7 cellular contexts compared by ENCODE assay signal in the genomic region with DNA sequence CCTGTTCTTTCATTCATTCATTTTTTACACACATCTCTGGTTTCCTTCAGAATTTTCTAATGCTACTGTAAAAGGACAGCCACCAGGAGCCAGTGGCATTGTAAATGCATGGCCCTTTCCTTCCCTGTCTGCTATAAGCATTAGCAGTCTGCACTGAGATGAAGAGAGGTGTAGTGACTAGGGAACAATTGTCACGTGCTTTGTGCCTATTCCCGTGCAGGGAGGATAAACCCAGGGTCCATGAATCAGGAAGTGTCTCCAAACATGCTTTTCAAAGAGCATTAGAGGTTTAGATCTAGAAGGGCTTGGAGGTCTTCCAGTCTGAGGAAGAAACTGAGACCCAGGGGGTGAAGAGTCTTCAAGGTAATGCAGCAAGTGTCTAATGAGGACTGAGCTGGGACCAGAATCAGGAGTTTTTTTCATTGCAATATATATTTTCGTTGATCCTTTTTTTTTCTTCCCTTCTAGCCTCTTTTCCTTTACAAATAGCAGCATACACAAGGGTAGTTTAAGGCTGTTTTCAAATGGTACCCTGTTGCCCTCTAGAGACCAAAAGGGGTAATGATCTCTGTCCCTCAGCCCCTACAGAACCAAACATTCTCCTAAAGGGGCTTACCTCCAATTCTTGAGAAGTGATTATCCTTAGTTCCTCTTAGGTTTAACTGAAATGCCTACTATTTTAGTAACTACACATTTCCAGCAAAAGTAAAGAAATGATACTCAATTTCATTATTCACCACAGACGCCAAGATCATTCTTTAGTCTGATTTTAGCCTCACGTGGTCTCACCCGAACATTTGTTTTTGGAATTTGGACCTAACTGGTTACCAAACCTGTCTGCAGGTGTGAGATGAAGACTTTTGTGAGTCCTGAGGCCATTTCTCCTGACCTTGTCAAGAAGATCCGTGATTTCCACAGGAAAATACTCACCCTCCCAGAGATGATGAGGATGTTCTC. TPM values are rescaled to one million over a fixed set of nuclear protein-coding genes. Genes with fewer than 3 reads are reported as not detected.
DNase-seq lines count a peak whose midpoint lies in the region; ATAC-seq, FAIRE-seq and TF ChIP-seq lines count a peak whose summit lies in the region.

No MANE protein-coding gene starts in this region.

- H2BK20ac ChIP-seq in H1 (ENCODE audit: low read length), result no peak overlapping the region

- H3K4me2 ChIP-seq in H1 (ENCODE audit: insufficient read depth in 1 of 2, low read depth in 2 of 2, low read length in 2 of 2) (no peak overlapping the region), mesendoderm (ENCODE audit: low read length) (no peak overlapping the region)

- H3K14ac ChIP-seq in H1 (ENCODE audit: insufficient read length), result no peak overlapping the region

- TF ChIP-seq CTCF in H1 (IDR thresholded peaks at IDR 0.05; ENCODE audit: control extremely low read depth in 1 of 3, insufficient read depth in 1 of 3, low read depth in 1 of 3, low read length in 3 of 3), result peak in 2 of 3 experiments; percentile 68 to 81; a peak in 3 of 4 replicates

- no peaks in the 10 kb centered on the region for H4K20me1 ChIP-seq in H1 (replicated peaks in 1 of 2; ENCODE audit: control insufficient read depth in 1 of 2, insufficient read depth in 2 of 2, low read length in 2 of 2)

- POLR2A ChIA-PET in H1 (lab: Charles Lee; ENCODE audit: partially characterized antibody), result no interaction called here

- no peaks in the 10 kb centered on the region for H3K9me3 ChIP-seq in H1 (ENCODE audit: insufficient read depth in 2 of 2, low read depth in 1 of 2, low read length in 1 of 2)

- no peak overlapping the region for H4K91ac ChIP-seq in H1 (replicated peaks; ENCODE audit: insufficient read length, low read length)

- no peak overlapping the region for H4K8ac ChIP-seq in H1 (ENCODE audit: extremely low read depth, insufficient read depth, low read length)
- no peak overlapping the region for H4K8ac ChIP-seq in mesendoderm (ENCODE audit: low read depth, low read length)

- no peak overlapping the region for H2BK120ac ChIP-seq in H1 (replicated peaks; ENCODE audit: low read depth, low read length)
- no peak overlapping the region for H2BK120ac ChIP-seq in mesendoderm (ENCODE audit: low read depth, low read length)

- H3K23ac ChIP-seq in H1 (ENCODE audit: insufficient read length) (no peak overlapping the region), mesendoderm (ENCODE audit: low read length) (no peak overlapping the region)

- TF ChIP-seq EP300 in H1 (IDR thresholded peaks at IDR 0.05; ENCODE audit: borderline replicate concordance in 1 of 2, low read depth in 2 of 2, low read length in 2 of 2), result no peak

- H2BK15ac ChIP-seq in H1 (ENCODE audit: low read length) (no peak overlapping the region), mesendoderm (replicated peaks; ENCODE audit: low read depth) (no peak overlapping the region)

- H3K27ac ChIP-seq in H1 (ENCODE audit: low read depth, low read length) (no peak overlapping the region), mesendoderm (ENCODE audit: low read depth, low read length) (no peak overlapping the region)

- H2BK5ac ChIP-seq in H1 (ENCODE audit: low read depth, low read length), result no peak overlapping the region
- no peak overlapping the region for H2BK5ac ChIP-seq in mesendoderm (ENCODE audit: low read length)

- ATAC-seq in HG03196 (IDR thresholded peaks at IDR 0.05; ENCODE audit: unreplicated experiment), result no peak

- H3K56ac ChIP-seq in H1 (replicated peaks; ENCODE audit: insufficient read length, low read depth, low read length), result no peak overlapping the region
- no peak overlapping the region for H3K56ac ChIP-seq in mesendoderm (ENCODE audit: low read length)

- 31% methylated on average over 7 of the region's 7 CpGs; no CpG with 5 or more reads in 1 of the 2 experiments for WGBS in H1 (ENCODE audit: extremely low coverage in 1 of 2, insufficient coverage in 1 of 2, insufficient read length in 1 of 2, insufficient replicate concordance in 2 of 2, low coverage in 1 of 2, low lambda C conversion rate in 2 of 2, missing lambda C conversion rate in 1 of 2), 2 experiments
- WGBS in mesendoderm (ENCODE audit: extremely low coverage, insufficient coverage, low lambda C conversion rate), result no CpG with 5 or more reads among the region's 7 CpGs

- H3K4ac ChIP-seq in H1 (replicated peaks; ENCODE audit: insufficient read length, low read depth, low read length) (no peak overlapping the region), mesendoderm (ENCODE audit: low read depth, low read length) (no peak overlapping the region)

- TF ChIP-seq POLR2A in H1 (IDR thresholded peaks at IDR 0.05; ENCODE audit: control extremely low read depth in 1 of 2, low read depth in 2 of 2, low read length in 2 of 2), result no peak

- H3K4me1 ChIP-seq in H1 (replicated peaks in 1 of 4; ENCODE audit: control insufficient read depth in 3 of 4, insufficient read depth in 4 of 4, low read length in 3 of 4) (peaks cover 0 to 4% (median 3%) of the 10 kb centered on the region in 4 experiments; a peak in 4 of 7 replicates), mesendoderm (ENCODE audit: control insufficient read depth, low read depth, low read length) (no peaks in the 10 kb centered on the region)

- H3K9ac ChIP-seq in H1 (replicated peaks in 1 of 4; ENCODE audit: extremely low read depth in 1 of 4, low read depth in 3 of 4, low read length in 3 of 4) (no peak overlapping the region), mesendoderm (ENCODE audit: low read length) (no peak overlapping the region)

- DNase-seq in Daoy (ENCODE audit: low read depth) (peak; percentile 63), HPDE6-E6E7 (ENCODE audit: extremely low spot score) (peak; percentile 39), RCC 7860 (ENCODE audit: low spot score) (peak; percentile 49), H1 (ENCODE audit: low read depth in 1 of 2, low spot score in 2 of 2) (no peak), mesendoderm (peak; percentile 67), GOT3 (lab: John Stamatoyannopoulos, UW) (no peak)

- H3K18ac ChIP-seq in H1 (ENCODE audit: extremely low read depth, low read length) (no peak overlapping the region; the same call in 1 of the 2 replicates), mesendoderm (ENCODE audit: low read length) (no peak overlapping the region)

- H3K36me3 ChIP-seq in H1 (ENCODE audit: control insufficient read depth in 2 of 4, insufficient read depth in 4 of 4, low read length in 3 of 4) (no peaks in the 10 kb centered on the region), mesendoderm (ENCODE audit: control insufficient read depth, insufficient read depth, low read length) (no peaks in the 10 kb centered on the region)

- CTCF ChIA-PET in H1 (lab: Charles Lee; ENCODE audit: partially characterized antibody), result interaction anchor here (0.6 to 3.1 kb wide), 9 partner anchors 19 to 1137 kb away, joined by 3 to 22 read pairs (median 4); a partner anchor contains a TSS

- H3K79me2 ChIP-seq in H1 (ENCODE audit: control insufficient read depth in 1 of 2, insufficient read depth in 2 of 2, low read length in 2 of 2), result no peaks in the 10 kb centered on the region
- no peaks in the 10 kb centered on the region for H3K79me2 ChIP-seq in mesendoderm (ENCODE audit: control insufficient read depth, insufficient read depth, low read length)

- H2AK5ac ChIP-seq in H1 (ENCODE audit: low read depth, low read length) (no peak overlapping the region), mesendoderm (ENCODE audit: low read length) (no peak overlapping the region)

- peak; percentile 82 to 83 for TF ChIP-seq RAD21 in H1 (IDR thresholded peaks at IDR 0.05 in 1 of 2, conservative IDR thresholded peaks at IDR 0.05 in 1 of 2; ENCODE audit: low read depth in 2 of 2, low read length in 2 of 2)

- H3K23me2 ChIP-seq in H1 (ENCODE audit: low read depth, low read length), result peaks cover 4% of the 10 kb centered on the region; the same call in 1 of the 2 replicates

- no peak overlapping the region for H2BK12ac ChIP-seq in H1 (ENCODE audit: low read depth, low read length)

- FAIRE-seq in RCC 7860 (lab: Jason Lieb, UNC) (peak; percentile 62), H1 (lab: Jason Lieb, UNC) (peak; percentile 39)

- H4K5ac ChIP-seq in H1 (ENCODE audit: insufficient read length, low read depth, low read length) (no peak overlapping the region), mesendoderm (ENCODE audit: low read length) (no peak overlapping the region)

- H3K79me1 ChIP-seq in H1 (ENCODE audit: low read depth, low read length) (no peaks in the 10 kb centered on the region), mesendoderm (ENCODE audit: low read length) (no peaks in the 10 kb centered on the region)

- peaks cover 7 to 32% (median 26%) of the 10 kb centered on the region in 4 experiments for H3K27me3 ChIP-seq in H1 (replicated peaks in 1 of 4; ENCODE audit: control insufficient read depth in 3 of 4, extremely low read depth in 1 of 4, insufficient read depth in 3 of 4, low read length in 3 of 4)
- peaks cover 13% of the 10 kb centered on the region for H3K27me3 ChIP-seq in mesendoderm (ENCODE audit: insufficient read depth, low read length, poor library complexity)

- H3K4me3 ChIP-seq in H1 (ENCODE audit: extremely low read depth in 1 of 4, insufficient read depth in 2 of 4, low read depth in 3 of 4, low read length in 4 of 4) (no peak overlapping the region), mesendoderm (ENCODE audit: low read length) (no peak overlapping the region)

- peak overlapping the region; percentile 73 for H2AFZ ChIP-seq in H1 (ENCODE audit: low read length)

RNA-seq across cellular contexts. Expression of a gene that starts 6.6 kb away (rescaled TPM):
- total RNA-seq in Daoy (2014; rRNA removed; shearing (Covaris generic)), result 0.86 TPM in 1 of 2 replicates, not detected in the other
- total RNA-seq in H1 (2021; fragmentation: NEBNext Ultra II Directional; extraction: Animal tissue kit (Norgen Biotek cat#: 25700)), result 0.48 and 0.54 TPM in 2 replicates
- polyA plus RNA-seq in H1 (2011; rRNA removed), result 0.18 and 0.19 TPM in 2 replicates
- 0.30 TPM for polyA plus RNA-seq in H1 (2011; cell fraction: cytosol; rRNA removed)
- 0.31 TPM for polyA plus RNA-seq in H1 (2011; cell fraction: nucleus; rRNA removed)
- 0.09 to 0.20 TPM (median 0.13 TPM) in 3 of 4 replicates, not detected in the other for polyA plus RNA-seq in H1 (2012, experiment 1 of 2)
- polyA plus RNA-seq in H1 (2012, experiment 2 of 2), result 0.12 TPM
- 0.16 TPM for polyA plus RNA-seq in H1 (2013, experiment 1 of 2)
- 0.20 TPM for polyA plus RNA-seq in H1 (2013, experiment 2 of 2)
- polyA minus RNA-seq in H1 (2011; rRNA and poly(A)+ RNA removed), result 0.07 and 0.22 TPM in 2 replicates
- polyA minus RNA-seq in H1 (2011; cell fraction: cytosol; rRNA and poly(A)+ RNA removed), result not detected
- polyA minus RNA-seq in H1 (2011; cell fraction: nucleus; rRNA and poly(A)+ RNA removed), result 0.70 TPM
- 0.03 TPM for polyA plus RNA-seq in mesendoderm (2013, experiment 1 of 2)
- polyA plus RNA-seq in mesendoderm (2013, experiment 2 of 2), result 0.04 TPM

RNA-seq across cellular contexts. Expression of a gene that starts 8.9 kb away (rescaled TPM):
- total RNA-seq in Daoy (2014; rRNA removed; shearing (Covaris generic)), result not detected in 2 replicates
- not detected in 2 replicates for total RNA-seq in H1 (2021; fragmentation: NEBNext Ultra II Directional; extraction: Animal tissue kit (Norgen Biotek cat#: 25700))
- polyA plus RNA-seq in H1 (2011; rRNA removed), result 0.06 and 0.08 TPM in 2 replicates
- 0.12 TPM for polyA plus RNA-seq in H1 (2011; cell fraction: cytosol; rRNA removed)
- 0.07 TPM for polyA plus RNA-seq in H1 (2011; cell fraction: nucleus; rRNA removed)
- 0.05 to 0.09 TPM (median 0.06 TPM) in 3 of 4 replicates, not detected in the other for polyA plus RNA-seq in H1 (2012, experiment 1 of 2)
- polyA plus RNA-seq in H1 (2012, experiment 2 of 2), result not detected
- polyA plus RNA-seq in H1 (2013, experiment 1 of 2), result not detected
- polyA plus RNA-seq in H1 (2013, experiment 2 of 2), result 0.04 TPM
- polyA minus RNA-seq in H1 (2011; rRNA and poly(A)+ RNA removed), result 0.12 TPM in 1 of 2 replicates, not detected in the other
- polyA minus RNA-seq in H1 (2011; cell fraction: cytosol; rRNA and poly(A)+ RNA removed), result not detected
- not detected for polyA minus RNA-seq in H1 (2011; cell fraction: nucleus; rRNA and poly(A)+ RNA removed)
- 0.01 TPM for polyA plus RNA-seq in mesendoderm (2013, experiment 1 of 2)
- 0.01 TPM for polyA plus RNA-seq in mesendoderm (2013, experiment 2 of 2)

RNA-seq across cellular contexts. Expression of a gene that starts 34.0 kb away (rescaled TPM):
- total RNA-seq in Daoy (2014; rRNA removed; shearing (Covaris generic)), result not detected in 2 replicates
- total RNA-seq in H1 (2021; fragmentation: NEBNext Ultra II Directional; extraction: Animal tissue kit (Norgen Biotek cat#: 25700)), result not detected in 2 replicates
- not detected in 2 replicates for polyA plus RNA-seq in H1 (2011; rRNA removed)
- polyA plus RNA-seq in H1 (2011; cell fraction: cytosol; rRNA removed), result not detected
- polyA plus RNA-seq in H1 (2011; cell fraction: nucleus; rRNA removed), result not detected
- polyA plus RNA-seq in H1 (2012, experiment 1 of 2), result not detected in 4 replicates
- not detected for polyA plus RNA-seq in H1 (2012, experiment 2 of 2)
- not detected for polyA plus RNA-seq in H1 (2013, experiment 1 of 2)
- polyA plus RNA-seq in H1 (2013, experiment 2 of 2), result not detected
- not detected in 2 replicates for polyA minus RNA-seq in H1 (2011; rRNA and poly(A)+ RNA removed)
- polyA minus RNA-seq in H1 (2011; cell fraction: cytosol; rRNA and poly(A)+ RNA removed), result not detected
- not detected for polyA minus RNA-seq in H1 (2011; cell fraction: nucleus; rRNA and poly(A)+ RNA removed)
- polyA plus RNA-seq in mesendoderm (2013, experiment 1 of 2), result not detected
- polyA plus RNA-seq in mesendoderm (2013, experiment 2 of 2), result not detected

RNA-seq across cellular contexts. Expression of a gene that starts 43.3 kb away (rescaled TPM):
- 36.6 and 66.5 TPM in 2 replicates for total RNA-seq in Daoy (2014; rRNA removed; shearing (Covaris generic))
- 30.7 and 32.3 TPM in 2 replicates for total RNA-seq in H1 (2021; fragmentation: NEBNext Ultra II Directional; extraction: Animal tissue kit (Norgen Biotek cat#: 25700))
- 21.5 and 25.8 TPM in 2 replicates for polyA plus RNA-seq in H1 (2011; rRNA removed)
- polyA plus RNA-seq in H1 (2011; cell fraction: cytosol; rRNA removed), result 29.3 TPM
- 29.9 TPM for polyA plus RNA-seq in H1 (2011; cell fraction: nucleus; rRNA removed)
- 28.2 to 41.8 TPM (median 29.9 TPM) in 4 replicates for polyA plus RNA-seq in H1 (2012, experiment 1 of 2)
- 33.4 TPM for polyA plus RNA-seq in H1 (2012, experiment 2 of 2)
- polyA plus RNA-seq in H1 (2013, experiment 1 of 2), result 17.5 TPM
- 16.8 TPM for polyA plus RNA-seq in H1 (2013, experiment 2 of 2)
- polyA minus RNA-seq in H1 (2011; rRNA and poly(A)+ RNA removed), result 27.4 and 33.6 TPM in 2 replicates
- 14.1 TPM for polyA minus RNA-seq in H1 (2011; cell fraction: cytosol; rRNA and poly(A)+ RNA removed)
- polyA minus RNA-seq in H1 (2011; cell fraction: nucleus; rRNA and poly(A)+ RNA removed), result 21.9 TPM
- polyA plus RNA-seq in mesendoderm (2013, experiment 1 of 2), result 15.2 TPM
- polyA plus RNA-seq in mesendoderm (2013, experiment 2 of 2), result 16.0 TPM

RNA-seq across cellular contexts. Expression of a gene that starts 57.0 kb away (rescaled TPM):
- 0.11 TPM in 1 of 2 replicates, not detected in the other for total RNA-seq in Daoy (2014; rRNA removed; shearing (Covaris generic))
- total RNA-seq in H1 (2021; fragmentation: NEBNext Ultra II Directional; extraction: Animal tissue kit (Norgen Biotek cat#: 25700)), result not detected in 2 replicates
- polyA plus RNA-seq in H1 (2011; rRNA removed), result 0.08 TPM in 1 of 2 replicates, not detected in the other
- polyA plus RNA-seq in H1 (2011; cell fraction: cytosol; rRNA removed), result 0.06 TPM
- polyA plus RNA-seq in H1 (2011; cell fraction: nucleus; rRNA removed), result not detected
- polyA plus RNA-seq in H1 (2012, experiment 1 of 2), result 0.19 to 0.31 TPM in 2 of 4 replicates, not detected in the others
- not detected for polyA plus RNA-seq in H1 (2012, experiment 2 of 2)
- not detected for polyA plus RNA-seq in H1 (2013, experiment 1 of 2)
- polyA plus RNA-seq in H1 (2013, experiment 2 of 2), result 0.06 TPM
- polyA minus RNA-seq in H1 (2011; rRNA and poly(A)+ RNA removed), result not detected in 2 replicates
- not detected for polyA minus RNA-seq in H1 (2011; cell fraction: cytosol; rRNA and poly(A)+ RNA removed)
- polyA minus RNA-seq in H1 (2011; cell fraction: nucleus; rRNA and poly(A)+ RNA removed), result not detected
- not detected for polyA plus RNA-seq in mesendoderm (2013, experiment 1 of 2)
- not detected for polyA plus RNA-seq in mesendoderm (2013, experiment 2 of 2)

Comparison
In these comparisons a context has a peak if more than half of its experiments do, and no peak if none do; other contexts are left out.
1. DNase-seq: peak in Daoy (single experiment), HPDE6-E6E7 (single experiment), RCC 7860 (single experiment) and mesendoderm (single experiment); none in H1 (0 of 2) and GOT3 (single experiment).